In the genomic region with DNA sequence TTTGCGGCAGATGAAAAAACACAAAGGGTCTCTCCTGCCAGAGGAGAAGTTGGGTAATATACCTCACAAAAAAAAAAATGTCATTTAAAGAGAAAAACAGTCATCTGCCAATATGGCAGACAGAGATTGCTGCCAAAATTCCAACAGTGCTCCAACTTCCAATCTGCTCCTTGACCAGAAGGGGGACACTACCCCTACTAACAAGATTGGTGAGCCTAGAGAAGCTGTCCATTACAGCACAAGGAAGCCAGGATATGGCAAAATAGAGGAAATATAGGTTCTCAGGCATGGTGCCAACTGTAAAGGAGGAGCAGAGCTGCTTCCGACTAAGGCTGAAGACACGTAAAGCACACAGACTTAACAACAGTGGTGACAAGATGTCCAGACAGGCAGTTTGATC, we compare ENCODE assay signal across 14 cellular contexts.
DNase-seq lines count a peak whose midpoint lies in the region; ATAC-seq and TF ChIP-seq lines count a peak whose summit lies in the region.
"Had no signal": no experiment of that assay in that cellular context is flagged by ENCODE, and none has a peak within 500 bp of the region (broad histone marks: within the 10 kb centered on the region; RNA-seq: fewer than 3 reads in every experiment).

No MANE protein-coding gene starts in this region.

- CTCF ChIA-PET in WTC11 (lab: Charles Lee), result interaction anchor here (0.6 to 1.0 kb wide), 2 partner anchors 196 to 1886 kb away, joined by 3 to 5 read pairs; no protein-coding TSS in a partner anchor

- H3K36me3 Mint-ChIP-seq in GM23338 (ENCODE audit: low read depth) (no peaks in the 10 kb centered on the region), WTC11 (no peaks in the 10 kb centered on the region), neural crest cell (ENCODE audit: low read depth) (no peaks in the 10 kb centered on the region)
- H3K36me3 Mint-ChIP-seq: CD8-positive, alpha-beta memory T cell had no signal

- H3K4me1 Mint-ChIP-seq in GM23338, result no peaks in the 10 kb centered on the region
- H3K4me1 Mint-ChIP-seq in WTC11, result no peaks in the 10 kb centered on the region
- no peaks in the 10 kb centered on the region for H3K4me1 Mint-ChIP-seq in neural crest cell

- ATAC-seq in GM23338 (peak; percentile 69), WTC11 (peak; percentile 85), lower lobe of right lung (no peak)

- no peak overlapping the region for H3K4me3 ChIP-seq in GM23338
- H3K4me3 ChIP-seq in lower lobe of right lung, result no peak overlapping the region
- H3K4me3 ChIP-seq: sigmoid colon had no signal

- H3K4me2 ChIP-seq in GM23338, result no peak overlapping the region

- peak; percentile 51 for DNase-seq in GM23338 (ENCODE audit: low spot score)
- DNase-seq in NAMALWA (ENCODE audit: low spot score), result peak; percentile 7
- DNase-seq in WTC11 (ENCODE audit: low spot score), result no peak
- no peak for DNase-seq in neural crest cell (ENCODE audit: low read depth, low spot score)
- no peak for DNase-seq in SHP77 (lab: John Stamatoyannopoulos, UW)
- DNase-seq in G401 (ENCODE audit: low spot score), result no peak
- DNase-seq in glomerular visceral epithelial cell (ENCODE audit: extremely low spot score), result no peak
- DNase-seq in lower lobe of right lung, result no peak
- DNase-seq: activated naive CD4-positive, alpha-beta T cell treated with anti-CD3 and anti-CD28 coated beads, Interleukin-2, amount 50 U/mL, for 16 hours; CD8-positive, alpha-beta memory T cell; cerebellar nuclear complex; NCI-H187; sigmoid colon had no signal

- H3F3A ChIP-seq in GM23338 (replicated peaks; ENCODE audit: low read depth), result no peaks in the 10 kb centered on the region

- H4K20me1 ChIP-seq in GM23338 (replicated peaks; ENCODE audit: insufficient read depth), result no peaks in the 10 kb centered on the region

- H2AFZ ChIP-seq in GM23338, result peak overlapping the region; percentile 43; the same call in 1 of the 2 replicates

- H3K27me3 Mint-ChIP-seq in GM23338 (ENCODE audit: insufficient read depth, low read depth, poor library complexity) (no peaks in the 10 kb centered on the region), WTC11 (ENCODE audit: low read depth) (no peaks in the 10 kb centered on the region), neural crest cell (ENCODE audit: low read depth) (no peaks in the 10 kb centered on the region)
- H3K27me3 Mint-ChIP-seq: CD8-positive, alpha-beta memory T cell had no signal

- in situ Hi-C loops in G401 (cut with HindIII; ENCODE audit: low sequenced_read_pairs), result no loop called here

- H3K9me3 Mint-ChIP-seq in GM23338 (no peaks in the 10 kb centered on the region), WTC11 (no peaks in the 10 kb centered on the region), neural crest cell (peaks cover 9% of the 10 kb centered on the region)

- no peaks in the 10 kb centered on the region for H3K4me1 ChIP-seq in GM23338 (ENCODE audit: insufficient read depth)
- no peaks in the 10 kb centered on the region for H3K4me1 ChIP-seq in lower lobe of right lung
- H3K4me1 ChIP-seq: sigmoid colon had no signal

- H3K27ac ChIP-seq in GM23338 (ENCODE audit: low read depth), result no peak overlapping the region
- no peak overlapping the region for H3K27ac ChIP-seq in lower lobe of right lung
- H3K27ac ChIP-seq: sigmoid colon had no signal

- no peaks in the 10 kb centered on the region for H3K9me3 ChIP-seq in lower lobe of right lung
- H3K9me3 ChIP-seq: sigmoid colon had no signal

- no peaks in the 10 kb centered on the region for H3K9me2 ChIP-seq in GM23338 (ENCODE audit: insufficient read depth)

- intact Hi-C loops in lower lobe of right lung (cut with DNase I), result no loop called here

- H3K36me3 ChIP-seq in GM23338 (ENCODE audit: insufficient read depth) (no peaks in the 10 kb centered on the region), lower lobe of right lung (no peaks in the 10 kb centered on the region)
- H3K36me3 ChIP-seq: sigmoid colon had no signal

- no peaks in the 10 kb centered on the region for H3K79me2 ChIP-seq in GM23338 (replicated peaks; ENCODE audit: insufficient read depth)

- TF ChIP-seq CTCF in GM23338 (conservative IDR thresholded peaks at IDR 0.05; ENCODE audit: low read depth in 2 of 2), result peak; percentile 69 to 70
- peak; percentile 41 for TF ChIP-seq CTCF in WTC11 (IDR thresholded peaks at IDR 0.05)
- peak; percentile 51 for TF ChIP-seq CTCF in neural crest cell (conservative IDR thresholded peaks at IDR 0.05)
- TF ChIP-seq CTCF in lower lobe of right lung (IDR thresholded peaks at IDR 0.05), result no peak

- H3K4me3 Mint-ChIP-seq in GM23338 (no peak overlapping the region), WTC11 (no peak overlapping the region), neural crest cell (no peak overlapping the region)
- H3K4me3 Mint-ChIP-seq: CD8-positive, alpha-beta memory T cell; T-helper 2 cell treated with Interferon-gamma antibody and Interleukin-4, amounts not matched to agents 5 μg/mL and 100 μg/mL, for 36 hours had no signal

- no peaks in the 10 kb centered on the region for H3K27me3 ChIP-seq in GM23338 (ENCODE audit: insufficient read depth)
- no peaks in the 10 kb centered on the region for H3K27me3 ChIP-seq in lower lobe of right lung (ENCODE audit: low read depth)
- H3K27me3 ChIP-seq: sigmoid colon had no signal

- no peak overlapping the region for H3K27ac Mint-ChIP-seq in GM23338
- no peak overlapping the region for H3K27ac Mint-ChIP-seq in WTC11
- H3K27ac Mint-ChIP-seq in neural crest cell (ENCODE audit: unreplicated experiment), result no peak overlapping the region
- H3K27ac Mint-ChIP-seq: CD8-positive, alpha-beta memory T cell; T-helper 2 cell treated with Interferon-gamma antibody and Interleukin-4, amounts not matched to agents 5 μg/mL and 100 μg/mL, for 36 hours had no signal

- POLR2A ChIA-PET in WTC11 (lab: Charles Lee), result no interaction called here

TF ChIP-seq in WTC11, 78 proteins besides CTCF, POLR2A, EP300 and RAD21:
- no peak for TF ChIP-seq RORB (CRISPR knock-in tag; IDR thresholded peaks at IDR 0.05)

Comparison
In these comparisons a context has a peak if more than half of its experiments do, and no peak if none do; other contexts are left out.
1. ATAC-seq: peak in GM23338 (single experiment) and WTC11 (single experiment); none in lower lobe of right lung (0 of 2).
2. DNase-seq: peak in GM23338 (single experiment) and NAMALWA (single experiment); none in WTC11 (single experiment), neural crest cell (single experiment), SHP77 (0 of 2), G401 (single experiment), glomerular visceral epithelial cell (single experiment) and lower lobe of right lung (single experiment).